Comparison of ENCODE assay signal across 8 cellular contexts in the genomic region with DNA sequence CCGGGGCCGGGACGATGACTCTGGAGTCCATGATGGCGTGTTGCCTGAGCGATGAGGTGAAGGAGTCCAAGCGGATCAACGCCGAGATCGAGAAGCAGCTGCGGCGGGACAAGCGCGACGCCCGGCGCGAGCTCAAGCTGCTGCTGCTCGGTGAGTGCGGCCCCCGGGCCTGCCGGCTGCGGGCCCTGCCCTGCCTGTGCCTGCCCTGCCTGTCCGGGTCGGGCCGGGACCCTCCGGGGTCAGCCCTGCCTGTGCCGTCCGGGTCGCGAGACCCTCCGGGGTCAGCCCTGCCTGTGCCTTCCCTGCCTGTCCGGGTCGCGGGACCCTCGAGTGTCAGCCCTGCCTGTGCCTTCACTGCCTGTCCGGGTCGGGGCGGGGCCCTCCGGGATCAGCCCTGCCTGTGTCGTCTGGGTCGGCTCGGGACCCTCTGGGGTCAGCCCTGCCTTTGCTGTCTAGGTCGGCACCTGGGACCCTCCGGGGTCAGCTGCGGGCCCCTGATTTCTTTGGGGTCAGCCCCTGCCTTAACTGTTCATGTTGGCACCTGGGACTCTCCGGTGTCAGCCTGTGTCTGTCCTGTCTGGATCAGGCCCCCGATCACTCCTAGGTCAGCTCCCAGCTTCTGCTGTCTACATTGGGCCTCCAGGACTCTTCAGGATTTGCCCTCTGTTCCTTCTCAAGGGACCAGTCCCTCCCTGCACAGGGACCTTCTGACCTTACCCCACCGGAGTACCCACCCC. TPM values are rescaled to one million over a fixed set of nuclear protein-coding genes. Genes with fewer than 3 reads are reported as not detected.
A peak's percentile ranks its signal among the peaks of the same experiment; 100 is the strongest.
DNase-seq lines count a peak whose midpoint lies in the region; ATAC-seq and TF ChIP-seq lines count a peak whose summit lies in the region.

No MANE protein-coding gene starts in this region.

- no peak overlapping the region for H3K27ac ChIP-seq in CD8-positive, alpha-beta T cell (ENCODE audit: low read depth, low read length)

- ATAC-seq in CD8-positive, alpha-beta T cell = peak; percentile 6
- ATAC-seq in HG02678 (IDR thresholded peaks at IDR 0.05; ENCODE audit: unreplicated experiment) = peak; percentile 19
- peak; percentile 37 for ATAC-seq in T-helper 17 cell
- peak; percentile 48 to 56 (median 54) for ATAC-seq in natural killer cell

- POLR2A ChIA-PET in CD8-positive, alpha-beta T cell (lab: Charles Lee) = interaction anchor here (0.6 to 1.2 kb wide), 2 partner anchors 19 to 66 kb away, joined by 3 read pairs; no protein-coding TSS in a partner anchor

- no peaks in the 10 kb centered on the region for H3K27me3 ChIP-seq in CD8-positive, alpha-beta T cell (ENCODE audit: insufficient read depth, low read length)

- peak overlapping the region; percentile 60 for H3K27ac Mint-ChIP-seq in CD8-positive, alpha-beta T cell
- H3K27ac Mint-ChIP-seq in T-helper 17 cell (no peak overlapping the region), natural killer cell (peak overlapping the region in 1 of 2 donors; percentile 53)

- no peaks in the 10 kb centered on the region for H3K36me3 Mint-ChIP-seq in CD8-positive, alpha-beta T cell
- H3K36me3 Mint-ChIP-seq in T-helper 17 cell (ENCODE audit: low read depth) (peaks cover 2% of the 10 kb centered on the region), natural killer cell (no peaks in the 10 kb centered on the region)

- peak overlapping the region; percentile 62 for H3K4me3 ChIP-seq in CD8-positive, alpha-beta T cell (ENCODE audit: low read depth, low read length)

- peaks cover 24% of the 10 kb centered on the region for H3K4me1 Mint-ChIP-seq in CD8-positive, alpha-beta T cell (ENCODE audit: low read depth)
- H3K4me1 Mint-ChIP-seq in T-helper 17 cell = peaks cover 24% of the 10 kb centered on the region
- peaks cover 6 to 21% of the 10 kb centered on the region in 2 donors for H3K4me1 Mint-ChIP-seq in natural killer cell

- peaks cover 6% of the 10 kb centered on the region for H3K27me3 Mint-ChIP-seq in CD8-positive, alpha-beta T cell (ENCODE audit: low read depth)
- peaks cover 31% of the 10 kb centered on the region for H3K27me3 Mint-ChIP-seq in T-helper 17 cell
- peaks cover 21 to 27% of the 10 kb centered on the region in 2 donors for H3K27me3 Mint-ChIP-seq in natural killer cell (ENCODE audit: low read depth in 2 of 2)

- intact Hi-C loops in CD8-positive, alpha-beta T cell (cut with DNase I, micrococcal nuclease) = loop anchor here (1.0 to 5.0 kb wide), 3 partner anchors 32 to 118 kb away; a partner anchor contains a TSS
- intact Hi-C loops in natural killer cell (cut with micrococcal nuclease) = no loop called here

- no peaks in the 10 kb centered on the region for H3K9me3 Mint-ChIP-seq in CD8-positive, alpha-beta T cell
- H3K9me3 Mint-ChIP-seq in natural killer cell = no peaks in the 10 kb centered on the region

- H3K9me3 ChIP-seq in CD8-positive, alpha-beta T cell (ENCODE audit: low read length) = no peaks in the 10 kb centered on the region
- no peaks in the 10 kb centered on the region for H3K9me3 ChIP-seq in T-helper 17 cell (ENCODE audit: control insufficient read depth, low read length, poor library complexity, severe bottlenecking)

- peaks cover 42% of the 10 kb centered on the region for H3K4me1 ChIP-seq in CD8-positive, alpha-beta T cell (ENCODE audit: insufficient read depth, low read length)

- H3K4me3 Mint-ChIP-seq in CD8-positive, alpha-beta T cell = peak overlapping the region; percentile 77
- H3K4me3 Mint-ChIP-seq in T-helper 17 cell = peak overlapping the region; percentile 86
- H3K4me3 Mint-ChIP-seq in natural killer cell = peak overlapping the region; percentile 81

- TF ChIP-seq CTCF in CD8-positive, alpha-beta T cell (IDR thresholded peaks at IDR 0.05) = no peak
- TF ChIP-seq CTCF in natural killer cell (IDR thresholded peaks at IDR 0.05) = no peak

- CTCF ChIA-PET in CD8-positive, alpha-beta T cell (lab: Charles Lee) = interaction anchor here (1.8 to 4.8 kb wide), 4 partner anchors 9 to 144 kb away, joined by 6 to 29 read pairs (median 19); no protein-coding TSS in a partner anchor

- peak in 2 of 7 experiments; percentile 43 to 59 for DNase-seq in CD8-positive, alpha-beta T cell
- DNase-seq in T-helper 17 cell = peak in 1 of 3 donors; percentile 26
- DNase-seq in ecto neural progenitor cell (ENCODE audit: low spot score) = peak; percentile 66
- peak; percentile 35 for DNase-seq in natural killer cell
- no peak for DNase-seq in NCI-H226
- no peak for DNase-seq in medulla oblongata (ENCODE audit: extremely low spot score)
- no peak for DNase-seq in NCI-H526 treated with DMSO at 0.1 percent for 48 hours (lab: John Stamatoyannopoulos, UW)

- no peaks in the 10 kb centered on the region for H3K36me3 ChIP-seq in CD8-positive, alpha-beta T cell (ENCODE audit: insufficient read depth, low read length)

RNA-seq across cellular contexts. Expression of a gene that starts 0.6 kb away (rescaled TPM):
- 1 to 10 TPM; 2.3 to 2.6 TPM for total RNA-seq in CD8-positive, alpha-beta T cell
- total RNA-seq in T-helper 17 cell (1 to 10 TPM in 1 of 2 donors, under 1 TPM in 1; 0.85 to 1.6 TPM), natural killer cell (under 1 TPM; 0.24 to 0.60 (median 0.29) TPM)

RNA-seq across cellular contexts. Expression of a gene that starts 32.5 kb away (rescaled TPM):
- 100 to 1,000 TPM; 637 to 677 TPM for total RNA-seq in CD8-positive, alpha-beta T cell
- total RNA-seq in T-helper 17 cell = 100 to 1,000 TPM; 869 to 906 TPM
- 1,000 to 10,000 TPM in 1 of 3 donors, 100 to 1,000 TPM in 2; 943 to 1,012 (median 968) TPM for total RNA-seq in natural killer cell

RNA-seq across cellular contexts. Expression of a gene that starts 41.0 kb away (rescaled TPM):
- total RNA-seq in CD8-positive, alpha-beta T cell = 1 to 10 TPM; 6.2 to 6.7 TPM
- total RNA-seq in T-helper 17 cell (10 to 100 TPM; 28.7 to 54.1 TPM), natural killer cell (10 to 100 TPM in 1 of 3 donors, 1 to 10 TPM in 2; 3.9 to 10.4 (median 8.4) TPM)

Comparison
In these comparisons a context has a peak if more than half of its experiments do, and no peak if none do; other contexts are left out.
1. DNase-seq: peak in ecto neural progenitor cell (single experiment) and natural killer cell (single experiment); none in NCI-H226 (single experiment), medulla oblongata (single experiment) and NCI-H526 treated with DMSO at 0.1 percent for 48 hours (single experiment).
2. Peak in every context shown above with its lines, with median percentiles within 50 percentile points of each other: ATAC-seq and H3K4me3 Mint-ChIP-seq.